21 cellular contexts compared by ENCODE assay signal in genomic region chr9:134620751-134621557, GRCh38. TPM values are rescaled to one million over a fixed set of nuclear protein-coding genes. Genes with fewer than 3 reads are reported as not detected.
DNase-seq lines count a peak whose midpoint lies in the region; ATAC-seq and TF ChIP-seq lines count a peak whose summit lies in the region.
"Had no signal": no experiment of that assay in that cellular context is flagged by ENCODE, and none has a peak within 500 bp of the region (broad histone marks: within the 10 kb centered on the region; RNA-seq: fewer than 3 reads in every experiment).

No MANE protein-coding gene starts in this region.

- DNase-seq in H9 (peak; percentile 14), dermis blood vessel endothelial cell (peak; percentile 22), osteocyte (ENCODE audit: extremely low spot score, unreplicated experiment) (peak; percentile 77), HK-2 (ENCODE audit: unreplicated experiment) (no peak)
- DNase-seq: activated naive CD4-positive, alpha-beta T cell treated with Interleukin-2 at 50 U/mL for 16 hours; CD4-positive, CD25-positive, alpha-beta regulatory T cell; DMS53; glutamatergic neuron; midbrain; NCI-H1048; NCI-H748 treated with DMSO at 0.1 percent for 48 hours; nucleus accumbens had no signal

- H3K27ac ChIP-seq in BLaER1 (peak overlapping the region; percentile 79), H9 (ENCODE audit: insufficient read length, low read depth, low read length) (no peak overlapping the region)
- H3K27ac ChIP-seq: body of pancreas, tibial artery, VCaP had no signal

- H3K18ac ChIP-seq in H9 (ENCODE audit: insufficient read length, low read depth, low read length) = no peak overlapping the region

- H2BK12ac ChIP-seq in H9 (ENCODE audit: insufficient read length, low read depth, low read length) = no peak overlapping the region

- H3K4me1 Mint-ChIP-seq in H9 = peaks cover 14 to 37% of the 10 kb centered on the region in 2 experiments
- peaks cover 53% of the 10 kb centered on the region for H3K4me1 Mint-ChIP-seq in osteocyte (ENCODE audit: unreplicated experiment)
- H3K4me1 Mint-ChIP-seq: CD4-positive, CD25-positive, alpha-beta regulatory T cell; IgD-negative memory B cell had no signal

- no peak overlapping the region for H3K4me3 ChIP-seq in BLaER1
- H3K4me3 ChIP-seq: body of pancreas, tibial artery had no signal

- H3T11ph ChIP-seq in H9 (ENCODE audit: low read length) = no peak overlapping the region

- H4K5ac ChIP-seq in H9 (ENCODE audit: insufficient read length, low read depth, low read length) = no peak overlapping the region

- WGBS in H9 (ENCODE audit: extremely low coverage, insufficient read length, low lambda C conversion rate) = no CpG with 5 or more reads among the region's 21 CpGs

- no peak overlapping the region for H2BK5ac ChIP-seq in H9 (ENCODE audit: insufficient read length, low read length)

- no peaks in the 10 kb centered on the region for H3K9me3 ChIP-seq in BLaER1
- no peaks in the 10 kb centered on the region for H3K9me3 ChIP-seq in H9 (ENCODE audit: control insufficient read depth, low read depth, low read length)
- H3K9me3 ChIP-seq: body of pancreas, tibial artery had no signal

- no peak for ATAC-seq in GM21786 (IDR thresholded peaks at IDR 0.05; ENCODE audit: unreplicated experiment)
- no peak for ATAC-seq in HG02973 (IDR thresholded peaks at IDR 0.05; ENCODE audit: unreplicated experiment)
- ATAC-seq in GM21515 (IDR thresholded peaks at IDR 0.05; ENCODE audit: unreplicated experiment) = no peak
- ATAC-seq: body of pancreas, esophagus mucosa had no signal

- no peak for TF ChIP-seq CTCF in H9 (conservative IDR thresholded peaks at IDR 0.05)
- TF ChIP-seq CTCF in osteocyte (IDR thresholded peaks at IDR 0.05) = no peak

- H4K91ac ChIP-seq in H9 (ENCODE audit: insufficient read length, low read depth, low read length) = no peak overlapping the region

- no peaks in the 10 kb centered on the region for H3K36me3 ChIP-seq in BLaER1
- H3K36me3 ChIP-seq: tibial artery had no signal

- H3K27me3 ChIP-seq in BLaER1 (no peaks in the 10 kb centered on the region), H9 (ENCODE audit: insufficient read depth, low read length) (no peaks in the 10 kb centered on the region)
- H3K27me3 ChIP-seq: body of pancreas had no signal

- peak overlapping the region; percentile 19 for H3K9ac ChIP-seq in BLaER1
- no peak overlapping the region for H3K9ac ChIP-seq in H9 (ENCODE audit: extremely low read depth, insufficient read length, low read length)

- peaks cover 60% of the 10 kb centered on the region for H3K4me1 ChIP-seq in BLaER1
- no peaks in the 10 kb centered on the region; the same call in 1 of the 2 replicates for H3K4me1 ChIP-seq in H9 (ENCODE audit: insufficient read depth, low read length)
- H3K4me1 ChIP-seq: body of pancreas had no signal

- no peak overlapping the region for H3K4ac ChIP-seq in H9 (ENCODE audit: low read depth, low read length)

- no peaks in the 10 kb centered on the region for H3K79me2 ChIP-seq in H9 (ENCODE audit: insufficient read depth, low read length)

- H2BK15ac ChIP-seq in H9 (ENCODE audit: low read depth, low read length) = no peak overlapping the region

- H4K20me1 ChIP-seq in BLaER1 (no peaks in the 10 kb centered on the region), H9 (ENCODE audit: control insufficient read depth, insufficient read depth, insufficient read length) (no peaks in the 10 kb centered on the region)

- H3K36me3 Mint-ChIP-seq in H9 (ENCODE audit: insufficient read depth in 1 of 3, low read depth in 3 of 3) = no peaks in the 10 kb centered on the region; a peak in 1 of 7 replicates
- H3K36me3 Mint-ChIP-seq in osteocyte (ENCODE audit: unreplicated experiment) = no peaks in the 10 kb centered on the region
- H3K36me3 Mint-ChIP-seq: CD4-positive, CD25-positive, alpha-beta regulatory T cell; IgD-negative memory B cell had no signal

- H3K14ac ChIP-seq in H9 (ENCODE audit: insufficient read depth, low read length) = no peak overlapping the region; the same call in 1 of the 2 replicates

- H2BK120ac ChIP-seq in H9 (ENCODE audit: low read depth, low read length, poor library complexity, severe bottlenecking) = no peak overlapping the region

- no peak overlapping the region for H2BK20ac ChIP-seq in H9 (ENCODE audit: low read depth, low read length, poor library complexity, severe bottlenecking)

- no peak overlapping the region for H4K8ac ChIP-seq in H9 (replicated peaks; ENCODE audit: insufficient read length, low read depth, low read length)

- peak overlapping the region; percentile 85 for H3K4me2 ChIP-seq in BLaER1
- H3K4me2 ChIP-seq in H9 (ENCODE audit: insufficient read depth, insufficient read length, low read length) = no peak overlapping the region

- peaks cover 3% of the 10 kb centered on the region for H3K23me2 ChIP-seq in H9 (ENCODE audit: insufficient read length, low read depth, low read length, poor library complexity, severe bottlenecking)

- no peak overlapping the region; a peak in 1 of 5 replicates for H3K4me3 Mint-ChIP-seq in H9
- H3K4me3 Mint-ChIP-seq in osteocyte (ENCODE audit: unreplicated experiment) = no peak overlapping the region
- H3K4me3 Mint-ChIP-seq: CD4-positive, CD25-positive, alpha-beta regulatory T cell; IgD-negative memory B cell had no signal

- no peak overlapping the region for H2AFZ ChIP-seq in H9 (ENCODE audit: low read length)

- H3K27me3 Mint-ChIP-seq in H9 (ENCODE audit: low read depth) (peaks cover 4% of the 10 kb centered on the region), osteocyte (ENCODE audit: unreplicated experiment) (no peaks in the 10 kb centered on the region)
- H3K27me3 Mint-ChIP-seq: CD4-positive, CD25-positive, alpha-beta regulatory T cell had no signal

- H2AK5ac ChIP-seq in H9 (ENCODE audit: insufficient read length, low read length) = no peak overlapping the region

- no peaks in the 10 kb centered on the region for H3K79me1 ChIP-seq in H9 (ENCODE audit: insufficient read depth, low read depth, low read length, poor library complexity, severe bottlenecking)

- no peak overlapping the region for H3K23ac ChIP-seq in H9 (ENCODE audit: insufficient read length, low read depth, low read length)

- H3K27ac Mint-ChIP-seq in H9 (no peak overlapping the region; a peak in 1 of 7 replicates), osteocyte (ENCODE audit: unreplicated experiment) (no peak overlapping the region)
- H3K27ac Mint-ChIP-seq: CD4-positive, CD25-positive, alpha-beta regulatory T cell; IgD-negative memory B cell had no signal

- H3K9me3 Mint-ChIP-seq in H9 = peaks cover 2 to 3% of the 10 kb centered on the region in 2 experiments; a peak in 2 of 5 replicates
- no peaks in the 10 kb centered on the region for H3K9me3 Mint-ChIP-seq in osteocyte (ENCODE audit: unreplicated experiment)
- H3K9me3 Mint-ChIP-seq: IgD-negative memory B cell had no signal

- H3K56ac ChIP-seq in H9 (ENCODE audit: insufficient read length, low read depth, low read length) = no peak overlapping the region

RNA-seq across cellular contexts. Expression of gene COL5A1, which starts 20.6 kb away (rescaled TPM):
- total RNA-seq in H9 (2021) (8.6 and 9.5 TPM in 2 replicates), dermis blood vessel endothelial cell (8.0 and 9.5 TPM in 2 replicates), osteocyte (1,552 and 1,672 TPM in 2 replicates)

Comparison
In these comparisons a context has a peak if more than half of its experiments do, and no peak if none do; other contexts are left out.
1. RNA of gene COL5A1, which starts 20.6 kb away (total RNA-seq): 1,552 to 1,672 TPM in osteocyte; 8.0 to 9.5 TPM in dermis blood vessel endothelial cell and 8.6 to 9.5 TPM in H9; every median in the first group is over 100 times any median in the second.